In the genomic region with DNA sequence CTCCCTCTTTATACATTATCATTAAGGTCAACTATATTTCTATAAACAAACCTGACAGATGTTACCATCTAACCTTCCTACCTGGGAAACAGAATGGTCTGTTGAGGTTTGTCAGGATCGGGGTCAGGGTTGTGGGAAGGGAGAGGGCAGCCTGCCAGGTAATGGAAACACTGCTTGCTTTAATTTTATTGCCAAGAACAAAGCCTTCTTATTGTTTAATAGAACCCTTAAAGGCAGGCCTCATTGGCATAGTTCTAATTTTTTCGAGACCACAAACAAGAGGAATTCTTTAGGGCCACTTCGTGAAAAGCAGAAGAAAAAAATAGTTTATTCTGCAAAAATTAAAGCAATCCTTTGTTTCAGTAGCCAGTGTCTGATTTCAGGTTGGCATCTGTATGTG, we compare ENCODE assay signal across 25 cellular contexts.
A peak's percentile ranks its signal among the peaks of the same experiment; 100 is the strongest.
DNase-seq lines count a peak whose midpoint lies in the region; ATAC-seq lines count a peak whose summit lies in the region.
"Had no signal": no experiment of that assay in that cellular context is flagged by ENCODE, and none has a peak within 500 bp of the region (broad histone marks: within the 10 kb centered on the region; RNA-seq: fewer than 3 reads in every experiment).

No MANE protein-coding gene starts in this region.

- no peak overlapping the region for H3K4me3 ChIP-seq in CD4-positive, alpha-beta memory T cell (ENCODE audit: low read length in 2 of 2)
- H3K4me3 ChIP-seq: dorsolateral prefrontal cortex, GM23338, lower lobe of right lung, psoas muscle, thyroid gland had no signal

- DNase-seq in H4 (ENCODE audit: low spot score) (peak; percentile 28), M059J (ENCODE audit: low read depth) (peak; percentile 80), dermis blood vessel endothelial cell (peak; percentile 44), renal cortical epithelial cell (ENCODE audit: low read depth) (peak; percentile 82)
- DNase-seq in CD4-positive, alpha-beta memory T cell, result no peak
- no peak for DNase-seq in stimulated activated naive CD8-positive, alpha-beta T cell treated with anti-CD3 and anti-CD28 coated beads, Interleukin-15, amount 100 ng/mL, for 72 hours
- DNase-seq: activated naive CD4-positive, alpha-beta T cell treated with anti-CD3 and anti-CD28 coated beads, Interleukin-2, amount 10 ng/mL, durations not matched to agents 7 days and 5 days; AML-193; amygdala; central memory CD4-positive, alpha-beta T cell; DND-41; dorsolateral prefrontal cortex; hippocampal formation; lower lobe of right lung; NCI-H1694; NCI-H2171 treated with DMSO at 0.1 percent for 48 hours; NCI-H526 treated with DMSO at 0.1 percent for 48 hours; psoas muscle; stimulated activated CD4-positive, alpha-beta T cell treated with anti-CD3 and anti-CD28 coated beads, Interleukin-4, amount 100 ng/mL, for 1 hour; stimulated activated naive CD4-positive, alpha-beta T cell treated with Interleukin-2 at 50 U/mL for 16 hours; thyroid gland had no signal

- CTCF ChIA-PET in CD4-positive, alpha-beta memory T cell (lab: Charles Lee; ENCODE audit: partially characterized antibody), result no interaction called here

- intact Hi-C loops in CD4-positive, alpha-beta memory T cell (cut with micrococcal nuclease), result no loop called here

- H3K4me3 Mint-ChIP-seq in CD4-positive, alpha-beta memory T cell, result no peak overlapping the region
- H3K4me3 Mint-ChIP-seq in stimulated activated naive CD8-positive, alpha-beta T cell treated with anti-CD3 and anti-CD28 coated beads, Interleukin-15, amount 100 ng/mL, for 72 hours, result no peak overlapping the region
- H3K4me3 Mint-ChIP-seq: activated naive CD4-positive, alpha-beta T cell treated with anti-CD3 and anti-CD28 coated beads, Interleukin-2, amount 10 ng/mL, durations not matched to agents 7 days and 5 days; GM23338 had no signal

- H3K9me3 Mint-ChIP-seq in CD4-positive, alpha-beta memory T cell, result peaks cover 0 to 5% (median 0%) of the 10 kb centered on the region in 8 donors
- no peaks in the 10 kb centered on the region for H3K9me3 Mint-ChIP-seq in stimulated activated naive CD8-positive, alpha-beta T cell treated with anti-CD3 and anti-CD28 coated beads, Interleukin-15, amount 100 ng/mL, for 72 hours
- H3K9me3 Mint-ChIP-seq: activated naive CD4-positive, alpha-beta T cell treated with anti-CD3 and anti-CD28 coated beads, Interleukin-2, amount 10 ng/mL, durations not matched to agents 7 days and 5 days; GM23338 had no signal

- H3K27ac Mint-ChIP-seq in CD4-positive, alpha-beta memory T cell, result no peak overlapping the region
- no peak overlapping the region for H3K27ac Mint-ChIP-seq in stimulated activated naive CD8-positive, alpha-beta T cell treated with anti-CD3 and anti-CD28 coated beads, Interleukin-15, amount 100 ng/mL, for 72 hours
- H3K27ac Mint-ChIP-seq: activated naive CD4-positive, alpha-beta T cell treated with anti-CD3 and anti-CD28 coated beads, Interleukin-2, amount 10 ng/mL, durations not matched to agents 7 days and 5 days; GM23338 had no signal

- H3K27me3 ChIP-seq in CD4-positive, alpha-beta memory T cell (ENCODE audit: insufficient read depth, low read length), result no peaks in the 10 kb centered on the region
- H3K27me3 ChIP-seq: thyroid gland had no signal

- H3K36me3 Mint-ChIP-seq in CD4-positive, alpha-beta memory T cell, result no peaks in the 10 kb centered on the region
- H3K36me3 Mint-ChIP-seq: activated naive CD4-positive, alpha-beta T cell treated with anti-CD3 and anti-CD28 coated beads, Interleukin-2, amount 10 ng/mL, durations not matched to agents 7 days and 5 days had no signal

- POLR2A ChIA-PET in CD4-positive, alpha-beta memory T cell (lab: Charles Lee; ENCODE audit: partially characterized antibody), result no interaction called here

- no peak for ATAC-seq in HG02970 (IDR thresholded peaks at IDR 0.05; ENCODE audit: low FRiP score, unreplicated experiment)
- no peak for ATAC-seq in stimulated activated naive CD8-positive, alpha-beta T cell treated with anti-CD3 and anti-CD28 coated beads, Interleukin-15, amount 100 ng/mL, for 72 hours
- ATAC-seq: GM23338, lower lobe of right lung, psoas muscle, Right ventricle myocardium inferior had no signal

- no peak overlapping the region for H3K27ac ChIP-seq in CD4-positive, alpha-beta memory T cell (ENCODE audit: low read depth, low read length)
- H3K27ac ChIP-seq: dorsolateral prefrontal cortex, HL-60, lower lobe of right lung, psoas muscle, thyroid gland had no signal

- no peaks in the 10 kb centered on the region for H3K4me1 Mint-ChIP-seq in CD4-positive, alpha-beta memory T cell
- no peaks in the 10 kb centered on the region for H3K4me1 Mint-ChIP-seq in stimulated activated naive CD8-positive, alpha-beta T cell treated with anti-CD3 and anti-CD28 coated beads, Interleukin-15, amount 100 ng/mL, for 72 hours
- H3K4me1 Mint-ChIP-seq: activated naive CD4-positive, alpha-beta T cell treated with anti-CD3 and anti-CD28 coated beads, Interleukin-2, amount 10 ng/mL, durations not matched to agents 7 days and 5 days had no signal

- H3K9me3 ChIP-seq in CD4-positive, alpha-beta memory T cell (ENCODE audit: control insufficient read depth in 1 of 2, low read length in 2 of 2), result no peaks in the 10 kb centered on the region
- H3K9me3 ChIP-seq: lower lobe of right lung, psoas muscle, thyroid gland had no signal

- H3K27me3 Mint-ChIP-seq in CD4-positive, alpha-beta memory T cell, result no peaks in the 10 kb centered on the region
- H3K27me3 Mint-ChIP-seq in stimulated activated naive CD8-positive, alpha-beta T cell treated with anti-CD3 and anti-CD28 coated beads, Interleukin-15, amount 100 ng/mL, for 72 hours, result no peaks in the 10 kb centered on the region
- H3K27me3 Mint-ChIP-seq: activated naive CD4-positive, alpha-beta T cell treated with anti-CD3 and anti-CD28 coated beads, Interleukin-2, amount 10 ng/mL, durations not matched to agents 7 days and 5 days had no signal

- no peaks in the 10 kb centered on the region for H3K4me1 ChIP-seq in CD4-positive, alpha-beta memory T cell (ENCODE audit: insufficient read depth, low read length)
- H3K4me1 ChIP-seq: lower lobe of right lung, psoas muscle, thyroid gland had no signal

- H3K36me3 ChIP-seq in CD4-positive, alpha-beta memory T cell (ENCODE audit: insufficient read depth, low read length), result no peaks in the 10 kb centered on the region
- H3K36me3 ChIP-seq: lower lobe of right lung, thyroid gland had no signal

Comparison
In these comparisons a context has a peak if more than half of its experiments do, and no peak if none do; other contexts are left out.
1. DNase-seq: peak in H4 (single experiment), M059J (single experiment), dermis blood vessel endothelial cell (single experiment) and renal cortical epithelial cell (single experiment); none in CD4-positive, alpha-beta memory T cell (0 of 5) and stimulated activated naive CD8-positive, alpha-beta T cell treated with anti-CD3 and anti-CD28 coated beads, Interleukin-15, amount 100 ng/mL, for 72 hours (0 of 2).